ENCODE assay signal across 8 cellular contexts in genomic region chr1:179002064-179002463, GRCh38. TPM values are rescaled to one million over a fixed set of nuclear protein-coding genes. Genes with fewer than 3 reads are reported as not detected.
DNase-seq lines count a peak whose midpoint lies in the region; ATAC-seq, FAIRE-seq and TF ChIP-seq lines count a peak whose summit lies in the region.
"Not testable (repeated sequence)": the region's sequence is repeated elsewhere in the genome, so short reads cannot be mapped to it uniquely, and the experiment has no call there.

No MANE protein-coding gene starts in this region.

- H3K36me3 Mint-ChIP-seq in WTC11; stimulated activated memory B cell treated with anti-CD40 and anti-IgM and Interleukin-4, amounts not matched to agents 10 μg/mL and 1 μg/mL and 100 μg/mL, for 72 hours: not testable (repeated sequence)

- not testable (repeated sequence) for H2BK20ac ChIP-seq in H1 (ENCODE audit: low read length)

- H2BK120ac ChIP-seq in H1 (replicated peaks; ENCODE audit: low read depth, low read length); mesendoderm (ENCODE audit: low read depth, low read length): not testable (repeated sequence)

- H3K4me3 ChIP-seq in HUES6 (ENCODE audit: low read depth, low read length); OCI-LY1 (ENCODE audit: low read depth, low read length, poor library complexity, severe bottlenecking); H1 (ENCODE audit: extremely low read depth in 1 of 4, insufficient read depth in 2 of 4, low read depth in 3 of 4, low read length in 4 of 4); mesendoderm (ENCODE audit: low read length): not testable (repeated sequence)
- peak overlapping the region; percentile 29 for H3K4me3 ChIP-seq in neuron (ENCODE audit: low read length)

- 94% methylated on average over 8 of the region's 8 CpGs; no CpG with 5 or more reads in 1 of the 2 experiments for WGBS in H1 (ENCODE audit: extremely low coverage in 1 of 2, insufficient coverage in 1 of 2, insufficient read length in 1 of 2, insufficient replicate concordance in 2 of 2, low coverage in 1 of 2, low lambda C conversion rate in 2 of 2, missing lambda C conversion rate in 1 of 2), 2 experiments
- no CpG with 5 or more reads among the region's 8 CpGs for WGBS in mesendoderm (ENCODE audit: extremely low coverage, insufficient coverage, low lambda C conversion rate)

- H2AK5ac ChIP-seq in H1 (ENCODE audit: low read depth, low read length); mesendoderm (ENCODE audit: low read length): not testable (repeated sequence)

- H3K4me2 ChIP-seq in OCI-LY1 (ENCODE audit: low read length) = peak overlapping the region; percentile 51
- not testable (repeated sequence) for H3K4me2 ChIP-seq in H1 (ENCODE audit: insufficient read depth in 1 of 2, low read depth in 2 of 2, low read length in 2 of 2); mesendoderm (ENCODE audit: low read length)

- not testable (repeated sequence) for H3K4me1 ChIP-seq in HUES6 (ENCODE audit: control insufficient read depth, insufficient read depth, low read length); H1 (replicated peaks in 1 of 4; ENCODE audit: control insufficient read depth in 3 of 4, insufficient read depth in 4 of 4, low read length in 3 of 4); mesendoderm (ENCODE audit: control insufficient read depth, low read depth, low read length); neuron (ENCODE audit: insufficient read depth, low read length)
- peaks cover 25% of the 10 kb centered on the region for H3K4me1 ChIP-seq in OCI-LY1 (ENCODE audit: insufficient read depth, low read length, severe bottlenecking)

- not testable (repeated sequence) for TF ChIP-seq EP300 in H1 (IDR thresholded peaks at IDR 0.05; ENCODE audit: borderline replicate concordance in 1 of 2, low read depth in 2 of 2, low read length in 2 of 2)

- FAIRE-seq in H1 (lab: Jason Lieb, UNC) = not testable (repeated sequence)

- not testable (repeated sequence) for TF ChIP-seq RAD21 in H1 (IDR thresholded peaks at IDR 0.05 in 1 of 2, conservative IDR thresholded peaks at IDR 0.05 in 1 of 2; ENCODE audit: low read depth in 2 of 2, low read length in 2 of 2)

- H3K4me1 Mint-ChIP-seq in WTC11 = not testable (repeated sequence)
- H3K4me1 Mint-ChIP-seq in stimulated activated memory B cell treated with anti-CD40 and anti-IgM and Interleukin-4, amounts not matched to agents 10 μg/mL and 1 μg/mL and 100 μg/mL, for 72 hours = peaks cover 18% of the 10 kb centered on the region

- not testable (repeated sequence) for H3K27ac ChIP-seq in HUES6 (ENCODE audit: low read depth, low read length); OCI-LY1 (ENCODE audit: low read depth, low read length, poor library complexity, severe bottlenecking); H1 (ENCODE audit: low read depth, low read length); mesendoderm (ENCODE audit: low read depth, low read length)

- CTCF ChIA-PET in WTC11 (lab: Charles Lee) (interaction anchor here (0.6 to 2.8 kb wide), 84 partner anchors 10 to 909 kb away, joined by 3 to 86 read pairs (median 5); partner anchors contain the start of genes ANGPTL1, RALGPS2 and TEX35), H1 (lab: Charles Lee; ENCODE audit: partially characterized antibody) (interaction anchor here (0.7 to 6.5 kb wide), 96 partner anchors 8 to 702 kb away, joined by 3 to 92 read pairs (median 5); no protein-coding TSS in a partner anchor)

- not testable (repeated sequence) for H3K9me3 ChIP-seq in HUES6 (ENCODE audit: control insufficient read depth, insufficient read depth, low read depth, low read length); OCI-LY1 (ENCODE audit: low read length); H1 (ENCODE audit: insufficient read depth in 2 of 2, low read depth in 1 of 2, low read length in 1 of 2); neuron (ENCODE audit: low read length)

- H3K36me3 ChIP-seq in HUES6 (ENCODE audit: control insufficient read depth, insufficient read depth, low read length); OCI-LY1 (ENCODE audit: insufficient read depth, low read length); H1 (ENCODE audit: control insufficient read depth in 2 of 4, insufficient read depth in 4 of 4, low read length in 3 of 4); mesendoderm (ENCODE audit: control insufficient read depth, insufficient read depth, low read length); neuron (ENCODE audit: insufficient read depth, low read length): not testable (repeated sequence)

- H3K27me3 ChIP-seq in HUES6 (ENCODE audit: control insufficient read depth, insufficient read depth, low read length); OCI-LY1 (ENCODE audit: insufficient read depth, low read length); H1 (replicated peaks in 1 of 4; ENCODE audit: control insufficient read depth in 3 of 4, extremely low read depth in 1 of 4, insufficient read depth in 3 of 4, low read length in 3 of 4); mesendoderm (ENCODE audit: insufficient read depth, low read length, poor library complexity); neuron (ENCODE audit: insufficient read depth, low read length): not testable (repeated sequence)

- TF ChIP-seq POLR2A in H1 (IDR thresholded peaks at IDR 0.05; ENCODE audit: control extremely low read depth in 1 of 2, low read depth in 2 of 2, low read length in 2 of 2) = not testable (repeated sequence)

- not testable (repeated sequence) for H2BK15ac ChIP-seq in H1 (ENCODE audit: low read length); mesendoderm (replicated peaks; ENCODE audit: low read depth)

- not testable (repeated sequence) for H3K9me2 ChIP-seq in OCI-LY1 (ENCODE audit: low read depth, low read length)

- H3K18ac ChIP-seq in H1 (ENCODE audit: extremely low read depth, low read length); mesendoderm (ENCODE audit: low read length): not testable (repeated sequence)

- not testable (repeated sequence) for H2BK12ac ChIP-seq in H1 (ENCODE audit: low read depth, low read length)

- not testable (repeated sequence) for H3K9me3 Mint-ChIP-seq in WTC11; stimulated activated memory B cell treated with anti-CD40 and anti-IgM and Interleukin-4, amounts not matched to agents 10 μg/mL and 1 μg/mL and 100 μg/mL, for 72 hours

- TF ChIP-seq CTCF in OCI-LY1 (IDR thresholded peaks at IDR 0.05; ENCODE audit: low read length); WTC11 (IDR thresholded peaks at IDR 0.05); H1 (IDR thresholded peaks at IDR 0.05; ENCODE audit: control extremely low read depth in 1 of 3, insufficient read depth in 1 of 3, low read depth in 1 of 3, low read length in 3 of 3): not testable (repeated sequence)

- not testable (repeated sequence) for H4K5ac ChIP-seq in H1 (ENCODE audit: insufficient read length, low read depth, low read length); mesendoderm (ENCODE audit: low read length)

- not testable (repeated sequence) for H4K91ac ChIP-seq in H1 (replicated peaks; ENCODE audit: insufficient read length, low read length)

- H3F3A ChIP-seq in OCI-LY1 (ENCODE audit: insufficient read depth, low read length) = not testable (repeated sequence)

- ATAC-seq in GM18907 (IDR thresholded peaks at IDR 0.05; ENCODE audit: unreplicated experiment) (peak; percentile 6), WTC11 (peak; percentile 4; the same call in 1 of the 2 replicates)
- not testable (repeated sequence) for ATAC-seq in stimulated activated memory B cell treated with anti-CD40 and anti-IgM and Interleukin-4, amounts not matched to agents 10 μg/mL and 1 μg/mL and 100 μg/mL, for 72 hours

- H3K4ac ChIP-seq in H1 (replicated peaks; ENCODE audit: insufficient read length, low read depth, low read length); mesendoderm (ENCODE audit: low read depth, low read length): not testable (repeated sequence)

- H2AFZ ChIP-seq in OCI-LY1 (ENCODE audit: low read length) = peak overlapping the region; percentile 88
- 0 out of 2 replicates have a peak overlapping the region, but pooled peaks have one; percentile 66 for H2AFZ ChIP-seq in H1 (ENCODE audit: low read length)
- H2AFZ ChIP-seq in neuron (ENCODE audit: low read depth, low read length) = peak overlapping the region; percentile 39

- not testable (repeated sequence) for DNase-seq in WTC11 (ENCODE audit: low spot score); H1 (ENCODE audit: low read depth in 1 of 2, low spot score in 2 of 2); mesendoderm

- not testable (repeated sequence) for H3K14ac ChIP-seq in H1 (ENCODE audit: insufficient read length)

- not testable (repeated sequence) for H3K27me3 Mint-ChIP-seq in WTC11 (ENCODE audit: low read depth); stimulated activated memory B cell treated with anti-CD40 and anti-IgM and Interleukin-4, amounts not matched to agents 10 μg/mL and 1 μg/mL and 100 μg/mL, for 72 hours

- H3K23me2 ChIP-seq in H1 (ENCODE audit: low read depth, low read length) = not testable (repeated sequence)

- H4K8ac ChIP-seq in H1 (ENCODE audit: extremely low read depth, insufficient read depth, low read length) = peak overlapping the region; percentile 0; the same call in 1 of the 2 replicates
- H4K8ac ChIP-seq in mesendoderm (ENCODE audit: low read depth, low read length) = not testable (repeated sequence)

- peak overlapping the region; percentile 51; the same call in 1 of the 2 replicates for H3K4me3 Mint-ChIP-seq in WTC11
- not testable (repeated sequence) for H3K4me3 Mint-ChIP-seq in stimulated activated memory B cell treated with anti-CD40 and anti-IgM and Interleukin-4, amounts not matched to agents 10 μg/mL and 1 μg/mL and 100 μg/mL, for 72 hours

- H3K56ac ChIP-seq in H1 (replicated peaks; ENCODE audit: insufficient read length, low read depth, low read length) = not testable (repeated sequence)
- H3K56ac ChIP-seq in mesendoderm (ENCODE audit: low read length) = peak overlapping the region; percentile 50

- H3K23ac ChIP-seq in H1 (ENCODE audit: insufficient read length); mesendoderm (ENCODE audit: low read length): not testable (repeated sequence)

- H3K9ac ChIP-seq in HUES6 (ENCODE audit: low read length) (peak overlapping the region; percentile 1), OCI-LY1 (ENCODE audit: low read length) (peak overlapping the region; percentile 38; the same call in 1 of the 2 replicates), mesendoderm (ENCODE audit: low read length) (peak overlapping the region; percentile 48)
- not testable (repeated sequence) for H3K9ac ChIP-seq in H1 (replicated peaks in 1 of 4; ENCODE audit: extremely low read depth in 1 of 4, low read depth in 3 of 4, low read length in 3 of 4)

- H2BK5ac ChIP-seq in H1 (ENCODE audit: low read depth, low read length); mesendoderm (ENCODE audit: low read length): not testable (repeated sequence)

- H3K79me2 ChIP-seq in OCI-LY1 (ENCODE audit: insufficient read depth, low read length); H1 (ENCODE audit: control insufficient read depth in 1 of 2, insufficient read depth in 2 of 2, low read length in 2 of 2); mesendoderm (ENCODE audit: control insufficient read depth, insufficient read depth, low read length): not testable (repeated sequence)

- H3K79me1 ChIP-seq in H1 (ENCODE audit: low read depth, low read length); mesendoderm (ENCODE audit: low read length): not testable (repeated sequence)

- H3K27ac Mint-ChIP-seq in WTC11 = not testable (repeated sequence)
- H3K27ac Mint-ChIP-seq in stimulated activated memory B cell treated with anti-CD40 and anti-IgM and Interleukin-4, amounts not matched to agents 10 μg/mL and 1 μg/mL and 100 μg/mL, for 72 hours = peak overlapping the region; percentile 53

- POLR2A ChIA-PET in WTC11 (lab: Charles Lee) = interaction anchor here (0.5 to 1.5 kb wide), 2 partner anchors 276 to 277 kb away, joined by 6 read pairs; partner anchors contain the start of gene RALGPS2
- POLR2A ChIA-PET in H1 (lab: Charles Lee; ENCODE audit: partially characterized antibody) = interaction anchor here (0.6 to 1.6 kb wide), 3 partner anchors 73 to 432 kb away, joined by 3 to 4 read pairs (median 3); no protein-coding TSS in a partner anchor

- H4K20me1 ChIP-seq in OCI-LY1 (ENCODE audit: insufficient read depth, low read length); H1 (replicated peaks in 1 of 2; ENCODE audit: control insufficient read depth in 1 of 2, insufficient read depth in 2 of 2, low read length in 2 of 2): not testable (repeated sequence)

RNA-seq across cellular contexts. Expression of gene FAM20B, which starts 23.6 kb away (rescaled TPM):
- 36.1 to 37.6 TPM (median 36.7 TPM) in 3 replicates for total RNA-seq in WTC11 (2021)
- total RNA-seq in H1 (2021; fragmentation: NEBNext Ultra II Directional; extraction: Animal tissue kit (Norgen Biotek cat#: 25700)) = 36.3 and 36.6 TPM in 2 replicates
- polyA plus RNA-seq in H1 (2011; rRNA removed) = 6.3 and 8.3 TPM in 2 replicates
- 10.3 TPM for polyA plus RNA-seq in H1 (2011; cell fraction: cytosol; rRNA removed)
- polyA plus RNA-seq in H1 (2011; cell fraction: nucleus; rRNA removed) = 9.4 TPM
- 12.6 to 21.2 TPM (median 13.9 TPM) in 4 replicates for polyA plus RNA-seq in H1 (2012, experiment 1 of 2)
- 2.7 TPM for polyA plus RNA-seq in H1 (2012, experiment 2 of 2)
- polyA plus RNA-seq in H1 (2013, experiment 1 of 2) = 18.2 TPM
- polyA plus RNA-seq in H1 (2013, experiment 2 of 2) = 18.7 TPM
- 36.1 and 43.3 TPM in 2 replicates for polyA minus RNA-seq in H1 (2011; rRNA and poly(A)+ RNA removed)
- 14.0 TPM for polyA minus RNA-seq in H1 (2011; cell fraction: cytosol; rRNA and poly(A)+ RNA removed)
- 17.0 TPM for polyA minus RNA-seq in H1 (2011; cell fraction: nucleus; rRNA and poly(A)+ RNA removed)
- polyA plus RNA-seq in mesendoderm (2013, experiment 1 of 2) = 20.1 TPM
- 19.7 TPM for polyA plus RNA-seq in mesendoderm (2013, experiment 2 of 2)
